20 cellular contexts compared by ENCODE assay signal in the genomic region with DNA sequence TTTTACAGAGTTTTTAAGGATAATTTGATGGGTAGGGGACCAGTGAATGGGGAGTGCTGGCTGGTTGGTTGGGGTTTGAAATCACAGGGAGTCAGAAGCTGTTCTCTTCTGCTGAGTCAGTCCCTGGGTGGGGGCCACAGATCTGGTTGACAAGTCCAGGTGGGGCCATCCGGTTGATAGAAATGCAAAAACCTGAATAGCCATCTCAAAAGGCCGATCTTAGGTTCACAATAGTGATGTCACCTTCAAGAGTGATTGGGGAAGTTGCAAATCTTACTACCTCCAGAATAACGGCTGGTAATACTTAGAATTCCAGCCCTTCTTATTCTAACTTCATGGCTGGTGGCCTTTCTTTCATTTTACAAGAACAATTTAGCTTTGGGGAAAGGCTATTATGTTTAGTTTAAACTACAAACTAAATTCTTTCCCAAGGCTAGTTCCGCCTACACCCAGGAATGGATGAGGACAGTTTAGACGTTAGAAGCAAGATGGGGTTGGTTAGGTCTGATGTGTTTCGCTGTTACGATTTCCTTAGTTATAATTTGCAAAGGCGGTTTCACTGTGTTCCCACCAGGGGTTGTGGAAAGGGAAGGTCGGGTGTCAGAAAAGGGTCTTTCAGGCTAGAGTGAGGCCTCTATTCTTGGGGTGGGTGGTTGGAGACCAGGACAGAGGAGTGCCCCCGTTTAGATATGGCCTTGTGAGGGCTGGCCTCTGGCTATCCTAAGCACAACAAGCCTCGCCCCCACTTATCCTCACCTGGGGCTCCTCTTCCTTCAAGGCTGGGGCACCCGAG.
"Had no signal": no experiment of that assay in that cellular context is flagged by ENCODE, and none has a peak within 500 bp of the region (broad histone marks: within the 10 kb centered on the region; RNA-seq: fewer than 3 reads in every experiment).

No MANE protein-coding gene starts in this region.

- H3K4me3 ChIP-seq: adrenal gland, ascending aorta, hepatocyte, tibial nerve had no signal

- H3K9me3 ChIP-seq: adrenal gland, ascending aorta had no signal

- ATAC-seq: activated T-helper 17 cell treated with anti-CD3 and anti-CD28 coated beads, Interleukin-2, amount 50 U/mL, for 72 hours; esophagus mucosa; left ventricle myocardium superior; right cardiac atrium; stimulated activated naive CD8-positive, alpha-beta T cell treated with anti-CD3 and anti-CD28 coated beads, Interleukin-15, amount 100 ng/mL, for 72 hours had no signal

- H3K36me3 ChIP-seq: adrenal gland, ascending aorta, brain microvascular endothelial cell, tibial nerve had no signal

- H3K27me3 ChIP-seq: ascending aorta had no signal

- H3K27ac ChIP-seq: adrenal gland, ascending aorta, brain microvascular endothelial cell, hepatocyte, parathyroid adenoma, tibial nerve had no signal

- H3K4me1 ChIP-seq: adrenal gland, ascending aorta, parathyroid adenoma, tibial nerve had no signal

- DNase-seq: activated naive CD4-positive, alpha-beta T cell; activated T-cell treated with anti-CD3 and anti-CD28 coated beads, Interleukin-2, amount 50 U/mL, for 1 hour; adrenal gland; brain microvascular endothelial cell; central memory CD4-positive, alpha-beta T cell; effector memory CD4-positive, alpha-beta T cell; foreskin melanocyte; glutamatergic neuron; left ventricle myocardium superior; mammary epithelial cell; right cardiac atrium; stimulated activated CD4-positive, alpha-beta T cell treated with anti-CD3 and anti-CD28 coated beads, Interleukin-12 subunit alpha, Interleukin-12 subunit beta, amount 100 ng/mL, for 4 hours; stimulated activated naive CD8-positive, alpha-beta T cell treated with anti-CD3 and anti-CD28 coated beads, Interleukin-15, amount 100 ng/mL, for 72 hours; T-helper 1 cell had no signal

- H3K9ac ChIP-seq: parathyroid adenoma had no signal
